Comparison of ENCODE assay signal across 8 cellular contexts in genomic region chr1:109252893-109253802, GRCh38. TPM values are rescaled to one million over a fixed set of nuclear protein-coding genes. Genes with fewer than 3 reads are reported as not detected.
DNase-seq lines count a peak whose midpoint lies in the region; ATAC-seq and TF ChIP-seq lines count a peak whose summit lies in the region.

No MANE protein-coding gene starts in this region.

- peak overlapping the region; percentile 77 for H2AFZ ChIP-seq in mammary epithelial cell (ENCODE audit: low read depth, low read length)

- TF ChIP-seq RAD21 in Ishikawa (IDR thresholded peaks at IDR 0.05; ENCODE audit: low read depth): no peak

- no peaks in the 10 kb centered on the region for H3K36me3 Mint-ChIP-seq in activated CD8-positive, alpha-beta T cell treated with anti-CD3 and anti-CD28 coated beads for 36 hours (ENCODE audit: low read depth)

- 50% methylated on average over 19 of the region's 33 CpGs for WGBS in mammary epithelial cell (ENCODE audit: low coverage, missing lambda C conversion rate)

- H3K27me3 ChIP-seq in mammary epithelial cell (ENCODE audit: insufficient read depth, low read length): no peaks in the 10 kb centered on the region

- no peaks in the 10 kb centered on the region for H3K36me3 ChIP-seq in mammary epithelial cell (ENCODE audit: insufficient read depth, low read length)

- TSS peak; percentile 36 for BruUV-seq in mammary epithelial cell (replicated peaks; lab: Mats Ljungman, UMichigan)

- DNase-seq in mammary epithelial cell: no peak
- DNase-seq in left kidney (ENCODE audit: low read depth, low spot score): peak; percentile 85
- peak in 46 of 49 donors; percentile 42 to 95 (median 81) for DNase-seq in substantia nigra (lab: John Stamatoyannopoulos, UW)
- DNase-seq in activated CD8-positive, alpha-beta T cell treated with anti-CD3 and anti-CD28 coated beads for 36 hours: no peak
- no peak for DNase-seq in SK-N-DZ (ENCODE audit: low spot score)

- in situ Hi-C loops in mammary epithelial cell (cut with MboI; ENCODE audit: low sequenced_read_pairs in 2 of 2): no loop called here

- peak; percentile 76; the same call in 1 of the 2 replicates for TF ChIP-seq EP300 in Ishikawa (IDR thresholded peaks at IDR 0.05; ENCODE audit: borderline replicate concordance)

- dilution Hi-C loops in mammary epithelial cell (cut with HindIII; ENCODE audit: low sequenced_read_pairs): no loop called here

- no peaks in the 10 kb centered on the region for H4K20me1 ChIP-seq in mammary epithelial cell (ENCODE audit: insufficient read depth, low read length)

- ATAC-seq in GM18502 (IDR thresholded peaks at IDR 0.05; ENCODE audit: poor library complexity, unreplicated experiment) (no peak), GM19455 (IDR thresholded peaks at IDR 0.05; ENCODE audit: unreplicated experiment) (no peak)
- no peak for ATAC-seq in activated CD8-positive, alpha-beta T cell treated with anti-CD3 and anti-CD28 coated beads for 36 hours

- H3K4me3 Mint-ChIP-seq in activated CD8-positive, alpha-beta T cell treated with anti-CD3 and anti-CD28 coated beads for 36 hours: no peak overlapping the region

- peaks cover 56% of the 10 kb centered on the region for H3K4me1 ChIP-seq in mammary epithelial cell (ENCODE audit: insufficient read depth, low read length)

- peak overlapping the region; percentile 90 for H3K4me2 ChIP-seq in mammary epithelial cell (ENCODE audit: insufficient read depth, low read depth, low read length)

- POLR2A ChIA-PET in activated CD8-positive, alpha-beta T cell treated with anti-CD3 and anti-CD28 coated beads for 36 hours (lab: Charles Lee): interaction anchor here (0.8 to 1.5 kb wide), 5 partner anchors 9 to 280 kb away, joined by 3 to 6 read pairs (median 4); no protein-coding TSS in a partner anchor

- peaks cover 44% of the 10 kb centered on the region for H3K79me2 ChIP-seq in mammary epithelial cell (ENCODE audit: insufficient read depth, low read length)

- peak overlapping the region in 2 of 3 experiments; percentile 29 to 31 for H3K4me3 ChIP-seq in mammary epithelial cell (replicated peaks in 1 of 3; ENCODE audit: insufficient read depth in 1 of 3, low read depth in 2 of 3, low read length in 3 of 3)

- H3K27ac ChIP-seq in mammary epithelial cell (ENCODE audit: insufficient read depth, low read depth, low read length) (peak overlapping the region; percentile 54), substantia nigra (ENCODE audit: low read depth, low read length, poor library complexity, severe bottlenecking) (peak overlapping the region; percentile 92)

- no peak for TF ChIP-seq CTCF in mammary epithelial cell (conservative IDR thresholded peaks at IDR 0.05 in 1 of 2, IDR thresholded peaks at IDR 0.05 in 1 of 2; ENCODE audit: extremely low read depth in 1 of 2, insufficient read depth in 1 of 2, low read depth in 1 of 2, low read length in 2 of 2)
- no peak for TF ChIP-seq CTCF in activated CD8-positive, alpha-beta T cell treated with anti-CD3 and anti-CD28 coated beads for 36 hours (IDR thresholded peaks at IDR 0.05)

- H3K9ac ChIP-seq in mammary epithelial cell (ENCODE audit: insufficient read depth, low read length): peak overlapping the region; percentile 48

- H3K9me3 ChIP-seq in mammary epithelial cell (replicated peaks; ENCODE audit: insufficient read depth, low read length): no peaks in the 10 kb centered on the region

- H3K27ac Mint-ChIP-seq in activated CD8-positive, alpha-beta T cell treated with anti-CD3 and anti-CD28 coated beads for 36 hours: no peak overlapping the region

- intact Hi-C loops in mammary epithelial cell (cut with micrococcal nuclease): no loop called here
- intact Hi-C loops in activated CD8-positive, alpha-beta T cell treated with anti-CD3 and anti-CD28 coated beads for 36 hours (cut with micrococcal nuclease): no loop called here

- H3K27me3 Mint-ChIP-seq in activated CD8-positive, alpha-beta T cell treated with anti-CD3 and anti-CD28 coated beads for 36 hours: no peaks in the 10 kb centered on the region

- CTCF ChIA-PET in mammary epithelial cell (lab: Charles Lee; ENCODE audit: low non-redundant PET): interaction anchor here (0.7 to 1.0 kb wide), 2 partner anchors 52 to 219 kb away, joined by 4 to 5 read pairs; no protein-coding TSS in a partner anchor
- CTCF ChIA-PET in activated CD8-positive, alpha-beta T cell treated with anti-CD3 and anti-CD28 coated beads for 36 hours (lab: Charles Lee): interaction anchor here (0.7 to 3.2 kb wide), 7 partner anchors 10 to 397 kb away, joined by 3 to 14 read pairs (median 4); no protein-coding TSS in a partner anchor

- H3K4me1 Mint-ChIP-seq in activated CD8-positive, alpha-beta T cell treated with anti-CD3 and anti-CD28 coated beads for 36 hours (ENCODE audit: low read depth): peaks cover 11% of the 10 kb centered on the region

- no peaks in the 10 kb centered on the region for H3K9me3 Mint-ChIP-seq in activated CD8-positive, alpha-beta T cell treated with anti-CD3 and anti-CD28 coated beads for 36 hours

TF ChIP-seq in Ishikawa, 13 proteins besides CTCF, POLR2A, EP300 and RAD21 (continues in another document):
- TF ChIP-seq TAF1 (IDR thresholded peaks at IDR 0.05; ENCODE audit: low read depth) (peak; percentile 26; the same call in 1 of the 2 replicates), CEBPB (IDR thresholded peaks at IDR 0.05) (peak; percentile 60; the same call in 1 of the 2 replicates), CREB1 (IDR thresholded peaks at IDR 0.05; ENCODE audit: low read depth) (peak; percentile 55; the same call in 1 of the 2 replicates), EGR1 (IDR thresholded peaks at IDR 0.05) (no peak), NFIC (IDR thresholded peaks at IDR 0.05) (peak; percentile 92), TEAD4 (IDR thresholded peaks at IDR 0.05) (peak; percentile 58), TCF12 (IDR thresholded peaks at IDR 0.05; ENCODE audit: low read depth) (peak; percentile 82; the same call in 1 of the 2 replicates), ZBTB7A (IDR thresholded peaks at IDR 0.05; ENCODE audit: low read depth) (no peak), USF1 (IDR thresholded peaks at IDR 0.05) (no peak), FOXM1 (IDR thresholded peaks at IDR 0.05; ENCODE audit: borderline replicate concordance, low read depth) (no peak), YY1 (IDR thresholded peaks at IDR 0.05; ENCODE audit: low read depth) (peak; percentile 79)
- TF ChIP-seq, protein P1, sequence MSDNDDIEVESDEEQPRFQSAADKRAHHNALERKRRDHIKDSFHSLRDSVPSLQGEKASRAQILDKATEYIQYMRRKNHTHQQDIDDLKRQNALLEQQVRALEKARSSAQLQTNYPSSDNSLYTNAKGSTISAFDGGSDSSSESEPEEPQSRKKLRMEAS (IDR thresholded peaks at IDR 0.05): peak; percentile 81

RNA-seq across cellular contexts. Expression of gene CELSR2, which starts 3.8 kb away (rescaled TPM):
- total RNA-seq in mammary epithelial cell: 10 to 100 TPM; 34.7 to 36.0 TPM
- polyA plus RNA-seq in mammary epithelial cell: 17.4 TPM
- 49.9 TPM for polyA minus RNA-seq in mammary epithelial cell
- total RNA-seq in activated CD8-positive, alpha-beta T cell treated with anti-CD3 and anti-CD28 coated beads for 36 hours: 1 to 10 TPM; 2.7 to 3.1 TPM
- 13.3 and 16.5 TPM in 2 replicates for polyA plus RNA-seq in SK-N-DZ (2014; cell fraction: cytosol; rRNA removed)
- 19.1 and 33.5 TPM in 2 replicates for polyA plus RNA-seq in SK-N-DZ (2014; cell fraction: nucleus; rRNA removed)

RNA-seq across cellular contexts. Expression of gene PSRC1, which starts 29.8 kb away (rescaled TPM):
- total RNA-seq in mammary epithelial cell: 10 to 100 TPM in 1 of 2 donors, 1 to 10 TPM in 1; 4.3 to 24.0 TPM
- polyA plus RNA-seq in mammary epithelial cell: 25.7 TPM
- polyA minus RNA-seq in mammary epithelial cell: 6.9 TPM
- total RNA-seq in activated CD8-positive, alpha-beta T cell treated with anti-CD3 and anti-CD28 coated beads for 36 hours: 10 to 100 TPM; 12.9 to 14.0 TPM
- 83.0 and 87.1 TPM in 2 replicates for polyA plus RNA-seq in SK-N-DZ (2014; cell fraction: cytosol; rRNA removed)
- 240 and 284 TPM in 2 replicates for polyA plus RNA-seq in SK-N-DZ (2014; cell fraction: nucleus; rRNA removed)

RNA-seq across cellular contexts. Expression of gene SARS1, which starts 39.4 kb away (rescaled TPM):
- 100 to 1,000 TPM; 349 to 468 TPM for total RNA-seq in mammary epithelial cell
- 282 TPM for polyA plus RNA-seq in mammary epithelial cell
- 291 TPM for polyA minus RNA-seq in mammary epithelial cell
- total RNA-seq in activated CD8-positive, alpha-beta T cell treated with anti-CD3 and anti-CD28 coated beads for 36 hours: 100 to 1,000 TPM; 226 to 228 TPM
- 236 and 294 TPM in 2 replicates for polyA plus RNA-seq in SK-N-DZ (2014; cell fraction: cytosol; rRNA removed)
- 179 and 180 TPM in 2 replicates for polyA plus RNA-seq in SK-N-DZ (2014; cell fraction: nucleus; rRNA removed)

RNA-seq across cellular contexts. Expression of gene MYBPHL, which starts 53.7 kb away (rescaled TPM):
- 1 to 10 TPM in 1 of 2 donors, not detected in 1; 1.7 TPM for total RNA-seq in mammary epithelial cell
- polyA plus RNA-seq in mammary epithelial cell: 2.1 TPM
- polyA minus RNA-seq in mammary epithelial cell: not detected
- total RNA-seq in activated CD8-positive, alpha-beta T cell treated with anti-CD3 and anti-CD28 coated beads for 36 hours: not detected
- polyA plus RNA-seq in SK-N-DZ (2014; cell fraction: cytosol; rRNA removed): not detected in 2 replicates
- polyA plus RNA-seq in SK-N-DZ (2014; cell fraction: nucleus; rRNA removed): not detected in 2 replicates

Comparison
In these comparisons a context has a peak if more than half of its experiments do, and no peak if none do; other contexts are left out.
1. DNase-seq: peak in left kidney (single experiment) and substantia nigra (46 of 49); none in mammary epithelial cell (single experiment), activated CD8-positive, alpha-beta T cell treated with anti-CD3 and anti-CD28 coated beads for 36 hours (single experiment) and SK-N-DZ (single experiment).
2. RNA of gene CELSR2, which starts 3.8 kb away (total RNA-seq): 34.7 to 36.0 TPM in mammary epithelial cell; 2.7 to 3.1 TPM in activated CD8-positive, alpha-beta T cell treated with anti-CD3 and anti-CD28 coated beads for 36 hours; every median in the first group is over 4 times any median in the second.